In the genomic region with DNA sequence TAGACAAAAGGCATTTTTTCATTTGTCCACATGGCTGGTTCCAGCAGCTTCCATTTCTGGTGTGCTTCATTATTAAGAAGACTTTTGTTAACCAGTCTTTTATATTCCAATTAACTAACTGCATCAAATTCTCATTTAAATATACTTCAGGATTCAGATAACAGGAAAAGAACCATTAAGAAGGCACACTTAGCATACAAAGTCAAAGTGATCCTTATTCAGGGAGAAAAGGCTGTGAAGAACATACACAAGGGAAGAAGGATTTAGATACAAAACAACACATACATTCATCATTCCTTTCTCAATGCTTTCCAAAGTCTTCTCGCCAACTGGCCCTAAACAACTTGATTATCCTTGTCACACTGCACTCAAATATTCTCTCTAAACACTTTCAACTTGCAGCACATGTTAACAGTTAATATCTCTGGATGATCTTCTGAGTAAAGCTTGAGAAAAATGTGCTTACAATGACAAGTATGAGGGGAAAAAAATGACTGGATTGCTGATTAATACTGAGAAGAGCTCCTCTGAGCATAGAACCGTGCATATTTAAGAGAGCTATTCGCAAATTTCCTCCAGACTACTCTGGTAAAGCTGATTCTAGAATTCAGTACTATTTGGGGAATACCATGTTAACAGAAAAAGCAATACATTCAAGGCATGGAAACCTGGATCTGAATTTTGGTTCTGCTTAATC, we compare ENCODE assay signal across 22 cellular contexts.
A peak's percentile ranks its signal among the peaks of the same experiment; 100 is the strongest.
DNase-seq lines count a peak whose midpoint lies in the region; ATAC-seq and TF ChIP-seq lines count a peak whose summit lies in the region.
"Had no signal": no experiment of that assay in that cellular context is flagged by ENCODE, and none has a peak within 500 bp of the region (broad histone marks: within the 10 kb centered on the region; RNA-seq: fewer than 3 reads in every experiment).

No MANE protein-coding gene starts in this region.

- peaks cover 6% of the 10 kb centered on the region; the same call in 2 of the 3 replicates for H3K36me3 Mint-ChIP-seq in GM23338 (ENCODE audit: low read depth)
- peaks cover 40% of the 10 kb centered on the region for H3K36me3 Mint-ChIP-seq in CD4-positive, alpha-beta T cell (ENCODE audit: low read depth)

- intact Hi-C loops in CD4-positive, alpha-beta T cell (cut with DNase I, micrococcal nuclease): no loop called here

- POLR2A ChIA-PET in CD4-positive, alpha-beta T cell (lab: Charles Lee): no interaction called here

- no peaks in the 10 kb centered on the region for H3K9me2 ChIP-seq in GM23338 (ENCODE audit: insufficient read depth)

- peaks cover 10% of the 10 kb centered on the region for H3K4me1 ChIP-seq in GM23338 (ENCODE audit: insufficient read depth)
- H3K4me1 ChIP-seq: left ventricle myocardium inferior, pancreas had no signal

- no peaks in the 10 kb centered on the region for H4K20me1 ChIP-seq in GM23338 (replicated peaks; ENCODE audit: insufficient read depth)

- no peaks in the 10 kb centered on the region; the same call in 2 of the 3 replicates for H3K4me1 Mint-ChIP-seq in GM23338
- H3K4me1 Mint-ChIP-seq in CD4-positive, alpha-beta T cell (ENCODE audit: low read depth): peaks cover 2% of the 10 kb centered on the region

- no peak overlapping the region for H3K4me3 Mint-ChIP-seq in GM23338
- no peak overlapping the region for H3K4me3 Mint-ChIP-seq in CD4-positive, alpha-beta T cell

- peaks cover 2% of the 10 kb centered on the region for H3K27me3 Mint-ChIP-seq in GM23338 (ENCODE audit: insufficient read depth, low read depth, poor library complexity)
- H3K27me3 Mint-ChIP-seq in CD4-positive, alpha-beta T cell: no peaks in the 10 kb centered on the region

- H3K4me2 ChIP-seq in GM23338: peak overlapping the region; percentile 34

- H3K79me2 ChIP-seq in GM23338 (replicated peaks; ENCODE audit: insufficient read depth): no peaks in the 10 kb centered on the region

- no peaks in the 10 kb centered on the region for H3F3A ChIP-seq in GM23338 (replicated peaks; ENCODE audit: low read depth)

- H3K27ac Mint-ChIP-seq in GM23338: no peak overlapping the region
- no peak overlapping the region for H3K27ac Mint-ChIP-seq in CD4-positive, alpha-beta T cell

- TF ChIP-seq CTCF in AG10803 (conservative IDR thresholded peaks at IDR 0.05; ENCODE audit: low read length) (no peak), GM23338 (conservative IDR thresholded peaks at IDR 0.05; ENCODE audit: low read depth in 2 of 2) (no peak)
- no peak for TF ChIP-seq CTCF in CD4-positive, alpha-beta T cell (IDR thresholded peaks at IDR 0.05)

- ATAC-seq in GM23338: no peak
- no peak for ATAC-seq in CD4-positive, alpha-beta T cell (ENCODE audit: poor library complexity)
- ATAC-seq in HG02588 (IDR thresholded peaks at IDR 0.05; ENCODE audit: unreplicated experiment): no peak
- ATAC-seq: HepG2, Panc1, pancreas had no signal

- H3K27ac ChIP-seq in GM23338 (ENCODE audit: low read depth) (no peak overlapping the region), SK-N-MC (peak overlapping the region; percentile 78)
- H3K27ac ChIP-seq in CD4-positive, alpha-beta T cell (ENCODE audit: low read depth, low read length): no peak overlapping the region
- H3K27ac ChIP-seq: left ventricle myocardium inferior, pancreas had no signal

- H3K36me3 ChIP-seq in GM23338 (ENCODE audit: insufficient read depth) (0 out of 2 replicates have a peak, but pooled peaks cover 4% of the 10 kb centered on the region), SK-N-MC (ENCODE audit: insufficient read depth, low read length) (peaks cover 8% of the 10 kb centered on the region)

- H3K9me3 ChIP-seq in SK-N-MC (ENCODE audit: low read depth, low read length): no peaks in the 10 kb centered on the region
- no peaks in the 10 kb centered on the region for H3K9me3 ChIP-seq in CD4-positive, alpha-beta T cell (ENCODE audit: control insufficient read depth, low read length)
- H3K9me3 ChIP-seq: left ventricle myocardium inferior, pancreas had no signal

- no peaks in the 10 kb centered on the region for H3K9me3 Mint-ChIP-seq in GM23338
- no peaks in the 10 kb centered on the region for H3K9me3 Mint-ChIP-seq in CD4-positive, alpha-beta T cell

- no peak overlapping the region for H3K4me3 ChIP-seq in AG10803 (ENCODE audit: low read length)
- H3K4me3 ChIP-seq in GM23338: no peak overlapping the region
- H3K4me3 ChIP-seq in SK-N-MC: 0 out of 2 replicates have a peak overlapping the region, but pooled peaks have one; percentile 9
- H3K4me3 ChIP-seq: left ventricle myocardium inferior, pancreas, skin epidermis had no signal

- H3K9ac ChIP-seq in SK-N-MC (ENCODE audit: insufficient read length): no peak overlapping the region

- H2AFZ ChIP-seq in GM23338: no peak overlapping the region

- CTCF ChIA-PET in CD4-positive, alpha-beta T cell (lab: Charles Lee): no interaction called here

- DNase-seq in AG10803 (ENCODE audit: low read depth) (peak; percentile 92), GM23338 (ENCODE audit: low spot score) (no peak), SK-N-MC (ENCODE audit: low read depth, low spot score) (no peak), iris pigment epithelial cell (ENCODE audit: low read depth) (peak; percentile 67), NK-92 (lab: John Stamatoyannopoulos, UW; ENCODE audit: unreplicated experiment) (no peak), NCI-H2081 (lab: John Stamatoyannopoulos, UW) (no peak)
- DNase-seq in CD4-positive, alpha-beta T cell: no peak
- DNase-seq: activated CD8-positive, alpha-beta memory T cell treated with anti-CD3 and anti-CD28 coated beads, Interleukin-2, amount 50 U/mL, for 4 hours; anterior cingulate cortex; Calu3; left ventricle myocardium inferior; MM.1S; NCI-H187 treated with DMSO at 0.1 percent for 48 hours; NCI-H524; pancreas; stimulated activated CD4-positive, alpha-beta T cell treated with anti-CD3 and anti-CD28 coated beads, Interleukin-4, amount 100 ng/mL, for 4 hours; stimulated activated CD8-positive, alpha-beta memory T cell treated with anti-CD3 and anti-CD28 coated beads, Interleukin-4, amount 100 ng/mL, for 48 hours; T1000 had no signal

- no peaks in the 10 kb centered on the region for H3K27me3 ChIP-seq in GM23338 (ENCODE audit: insufficient read depth)
- H3K27me3 ChIP-seq in CD4-positive, alpha-beta T cell (ENCODE audit: control insufficient read depth, insufficient read depth, low read length): no peaks in the 10 kb centered on the region
- H3K27me3 ChIP-seq: pancreas had no signal

TF ChIP-seq in GM23338, 12 proteins besides CTCF, POLR2A, EP300 and RAD21:
- TF ChIP-seq, protein P1, sequence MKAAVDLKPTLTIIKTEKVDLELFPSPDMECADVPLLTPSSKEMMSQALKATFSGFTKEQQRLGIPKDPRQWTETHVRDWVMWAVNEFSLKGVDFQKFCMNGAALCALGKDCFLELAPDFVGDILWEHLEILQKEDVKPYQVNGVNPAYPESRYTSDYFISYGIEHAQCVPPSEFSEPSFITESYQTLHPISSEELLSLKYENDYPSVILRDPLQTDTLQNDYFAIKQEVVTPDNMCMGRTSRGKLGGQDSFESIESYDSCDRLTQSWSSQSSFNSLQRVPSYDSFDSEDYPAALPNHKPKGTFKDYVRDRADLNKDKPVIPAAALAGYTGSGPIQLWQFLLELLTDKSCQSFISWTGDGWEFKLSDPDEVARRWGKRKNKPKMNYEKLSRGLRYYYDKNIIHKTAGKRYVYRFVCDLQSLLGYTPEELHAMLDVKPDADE (IDR thresholded peaks at IDR 0.05): no peak
TF ChIP-seq in GM23338: peak in this region for 0.

Comparison
In these comparisons a context has a peak if more than half of its experiments do, and no peak if none do; other contexts are left out.
1. DNase-seq: peak in AG10803 (single experiment) and iris pigment epithelial cell (single experiment); none in GM23338 (single experiment), SK-N-MC (single experiment), CD4-positive, alpha-beta T cell (0 of 10), NK-92 (single experiment) and NCI-H2081 (0 of 2).